9 cellular contexts compared by ENCODE assay signal in genomic region chr7:92737706-92738105, GRCh38.
DNase-seq lines count a peak whose midpoint lies in the region; ATAC-seq and TF ChIP-seq lines count a peak whose summit lies in the region.
"Had no signal": no experiment of that assay in that cellular context is flagged by ENCODE, and none has a peak within 500 bp of the region (broad histone marks: within the 10 kb centered on the region; RNA-seq: fewer than 3 reads in every experiment).

No MANE protein-coding gene starts in this region.

- H3K9me3 Mint-ChIP-seq in osteocyte (ENCODE audit: unreplicated experiment) = peaks cover 7% of the 10 kb centered on the region
- H3K9me3 Mint-ChIP-seq: H9 had no signal

- dilution Hi-C loops in IMR-90 (cut with HindIII; ENCODE audit: low sequenced_read_pairs, unreplicated experiment) = no loop called here

- no peak overlapping the region for H3K9ac ChIP-seq in IMR-90 (ENCODE audit: low read depth, low read length)

- peaks cover 4% of the 10 kb centered on the region for H3K36me3 ChIP-seq in IMR-90 (ENCODE audit: control insufficient read depth, insufficient read depth, low read length)
- H3K36me3 ChIP-seq in left lung = no peaks in the 10 kb centered on the region

- peaks cover 44% of the 10 kb centered on the region for H3K4me1 Mint-ChIP-seq in osteocyte (ENCODE audit: unreplicated experiment)

- ATAC-seq in GM19324 (IDR thresholded peaks at IDR 0.05; ENCODE audit: low FRiP score, unreplicated experiment) (peak; percentile 91), HG02798 (IDR thresholded peaks at IDR 0.05; ENCODE audit: poor library complexity, unreplicated experiment) (peak; percentile 96), IMR-90 (ENCODE audit: low read depth) (no peak), left lung (no peak)

- no peak overlapping the region for H4K91ac ChIP-seq in IMR-90 (ENCODE audit: insufficient read depth, low read depth, low read length)

- no peak overlapping the region for H3K4me3 Mint-ChIP-seq in osteocyte (ENCODE audit: unreplicated experiment)
- H3K4me3 Mint-ChIP-seq: H9 had no signal

- H3K18ac ChIP-seq in IMR-90 (ENCODE audit: low read depth, low read length) = peak overlapping the region; percentile 52; the same call in 1 of the 2 replicates

- DNase-seq in GM10266 (ENCODE audit: extremely low spot score) (peak; percentile 29), IMR-90 (no peak), left lung (no peak), NCI-H2196 (lab: John Stamatoyannopoulos, UW; ENCODE audit: unreplicated experiment) (no peak), osteocyte (ENCODE audit: extremely low spot score, unreplicated experiment) (no peak)
- no peak for DNase-seq in stimulated activated CD4-positive, alpha-beta T cell treated with anti-CD3 and anti-CD28 coated beads, Interleukin-4, amount 100 ng/mL, for 24 hours
- DNase-seq: H9 had no signal

- H3K9me3 ChIP-seq in IMR-90 (ENCODE audit: control insufficient read depth, insufficient read depth, low read length) (no peaks in the 10 kb centered on the region), left lung (no peaks in the 10 kb centered on the region)

- peak overlapping the region; percentile 33; the same call in 1 of the 2 replicates for H4K5ac ChIP-seq in IMR-90 (ENCODE audit: low read depth, low read length)

- no peak overlapping the region for H3K4ac ChIP-seq in IMR-90 (ENCODE audit: low read depth, low read length)

- no peak overlapping the region for H3K4me3 ChIP-seq in IMR-90 (ENCODE audit: insufficient read depth, low read depth, low read length)
- no peak overlapping the region for H3K4me3 ChIP-seq in left lung

- H3K27me3 ChIP-seq in IMR-90 (ENCODE audit: control insufficient read depth, insufficient read depth, low read length) = no peaks in the 10 kb centered on the region
- no peaks in the 10 kb centered on the region for H3K27me3 ChIP-seq in left lung

- peak overlapping the region; percentile 18; the same call in 1 of the 2 replicates for H3K23ac ChIP-seq in IMR-90 (ENCODE audit: low read depth, low read length)

- H3K4me2 ChIP-seq in IMR-90 (ENCODE audit: low read depth, low read length) = no peak overlapping the region

- peak overlapping the region in 1 of 2 experiments; percentile 39; a peak in 2 of 4 replicates for H4K8ac ChIP-seq in IMR-90 (ENCODE audit: low read depth in 2 of 2, low read length in 2 of 2)

- POLR2A ChIA-PET in IMR-90 (lab: Charles Lee; ENCODE audit: unreplicated experiment) = no interaction called here

- no peak overlapping the region for H2AK9ac ChIP-seq in IMR-90 (replicated peaks; ENCODE audit: low read depth, low read length, poor library complexity)

- no peak for TF ChIP-seq CTCF in GM10266 (IDR thresholded peaks at IDR 0.05; ENCODE audit: control insufficient read depth, insufficient read depth, low read depth, missing control alignments)
- no peak for TF ChIP-seq CTCF in IMR-90 (conservative IDR thresholded peaks at IDR 0.05; ENCODE audit: low read depth, low read length)
- no peak for TF ChIP-seq CTCF in left lung (IDR thresholded peaks at IDR 0.05)
- no peak for TF ChIP-seq CTCF in osteocyte (IDR thresholded peaks at IDR 0.05)

- TF ChIP-seq RAD21 in IMR-90 (IDR thresholded peaks at IDR 0.05; ENCODE audit: low read length) = no peak

- no peaks in the 10 kb centered on the region for H3K27me3 Mint-ChIP-seq in osteocyte (ENCODE audit: unreplicated experiment)

- no TSS peak for BruUV-seq in IMR-90 (replicated peaks; lab: Mats Ljungman, UMichigan)

- in situ Hi-C loops in IMR-90 (cut with MboI; ENCODE audit: low sequenced_read_pairs) = no loop called here

- H3K14ac ChIP-seq in IMR-90 (replicated peaks; ENCODE audit: low read depth, low read length) = no peak overlapping the region; the same call in 1 of the 2 replicates

- H4K20me1 ChIP-seq in IMR-90 (ENCODE audit: insufficient read depth, low read length) = peaks cover 9% of the 10 kb centered on the region

- peak overlapping the region; percentile 30; the same call in 1 of the 2 replicates for H2BK120ac ChIP-seq in IMR-90 (ENCODE audit: low read depth, low read length)

- CTCF ChIA-PET in IMR-90 (lab: Yijun Ruan, JAX) = interaction anchor here (0.7 kb wide), 1 partner anchor 28 kb away, joined by 3 read pairs; no protein-coding TSS in a partner anchor

- no peak overlapping the region for H2BK20ac ChIP-seq in IMR-90 (ENCODE audit: low read depth, low read length)

- no CpG with 5 or more reads among the region's 1 CpG for WGBS in IMR-90 (ENCODE audit: extremely low coverage in 2 of 2, insufficient read length in 1 of 2), 2 experiments

- no peak overlapping the region for H2BK15ac ChIP-seq in IMR-90 (ENCODE audit: low read depth, low read length)

- peaks cover 10% of the 10 kb centered on the region for H3K36me3 Mint-ChIP-seq in osteocyte (ENCODE audit: unreplicated experiment)

- peaks cover 21% of the 10 kb centered on the region for H3K9me1 ChIP-seq in IMR-90 (ENCODE audit: insufficient read depth, low read length)

- H2AFZ ChIP-seq in IMR-90 (replicated peaks; ENCODE audit: low read length, poor library complexity) = no peak overlapping the region

- intact Hi-C loops in IMR-90 (cut with micrococcal nuclease) = no loop called here
- intact Hi-C loops in left lung (cut with DNase I) = no loop called here

- peaks cover 25 to 76% of the 10 kb centered on the region in 2 experiments for H3K79me1 ChIP-seq in IMR-90 (ENCODE audit: low read depth in 1 of 2, low read length in 2 of 2)

- no peak for TF ChIP-seq POLR2A in IMR-90 (IDR thresholded peaks at IDR 0.05; ENCODE audit: low read depth, low read length)

- no peak overlapping the region for H3K27ac Mint-ChIP-seq in osteocyte (ENCODE audit: unreplicated experiment)
- H3K27ac Mint-ChIP-seq: H9 had no signal

- no peak overlapping the region for H3K56ac ChIP-seq in IMR-90 (ENCODE audit: extremely low read depth, insufficient read depth, low read length)

- H3K4me1 ChIP-seq in IMR-90 (ENCODE audit: control insufficient read depth, insufficient read depth, low read length) (peaks cover 15% of the 10 kb centered on the region), left lung (peaks cover 0 to under 1% of the 10 kb centered on the region in 2 donors)

- no peak overlapping the region for H3K27ac ChIP-seq in IMR-90 (ENCODE audit: insufficient read depth, low read length)
- H3K27ac ChIP-seq in left lung = no peak overlapping the region

- H2AK5ac ChIP-seq in IMR-90 (ENCODE audit: low read depth, low read length) = 0 out of 2 replicates have a peak overlapping the region, but pooled peaks have one; percentile 1

- H2BK5ac ChIP-seq in IMR-90 (ENCODE audit: low read depth, low read length, poor library complexity, severe bottlenecking) = peak overlapping the region; percentile 42

TF ChIP-seq in IMR-90, 13 proteins besides CTCF, POLR2A, EP300 and RAD21:
- TF ChIP-seq FOS (IDR thresholded peaks at IDR 0.05; ENCODE audit: low read depth, low read length) (no peak), MAZ (IDR thresholded peaks at IDR 0.05; ENCODE audit: borderline replicate concordance, low read depth, low read length) (no peak), CHD1 (IDR thresholded peaks at IDR 0.05; ENCODE audit: low read depth, low read length) (no peak), BHLHE40 (IDR thresholded peaks at IDR 0.05; ENCODE audit: low read depth, low read length) (no peak)

Comparison
In these comparisons a context has a peak if more than half of its experiments do, and no peak if none do; other contexts are left out.
1. ATAC-seq: peak in GM19324 (single experiment) and HG02798 (single experiment); none in IMR-90 (single experiment) and left lung (single experiment).